In genomic region chr18:55500316-55501086, GRCh38 we compare ENCODE assay signal across 10 cellular contexts.
DNase-seq lines count a peak whose midpoint lies in the region; ATAC-seq, FAIRE-seq and TF ChIP-seq lines count a peak whose summit lies in the region.
"Had no signal": no experiment of that assay in that cellular context is flagged by ENCODE, and none has a peak within 500 bp of the region (broad histone marks: within the 10 kb centered on the region; RNA-seq: fewer than 3 reads in every experiment).

No MANE protein-coding gene starts in this region.

- 80% methylated on average over 1 of the region's 4 CpGs; no CpG with 5 or more reads in 1 of the 2 experiments for WGBS in mesodermal cell (ENCODE audit: insufficient coverage in 2 of 2), 2 experiments

- H3K36me3 ChIP-seq in ACC112 (ENCODE audit: insufficient read depth, low read length) (no peaks in the 10 kb centered on the region), Karpas-422 (ENCODE audit: insufficient read depth, low read length) (no peaks in the 10 kb centered on the region), mesodermal cell (ENCODE audit: control insufficient read depth, insufficient read depth, low read length) (peaks cover 6% of the 10 kb centered on the region)
- H3K36me3 ChIP-seq in CD8-positive, alpha-beta T cell (ENCODE audit: insufficient read depth, low read length) = no peaks in the 10 kb centered on the region

- POLR2A ChIA-PET in CD8-positive, alpha-beta T cell (lab: Charles Lee) = no interaction called here

- H3K4me1 ChIP-seq in ACC112 (ENCODE audit: control insufficient read depth, insufficient read depth, low read length, unreplicated experiment) (peaks cover 35% of the 10 kb centered on the region), Karpas-422 (ENCODE audit: low read length) (peaks cover 95% of the 10 kb centered on the region), mesodermal cell (ENCODE audit: control insufficient read depth, insufficient read depth, low read length, poor library complexity, severe bottlenecking) (peaks cover 40% of the 10 kb centered on the region)
- no peaks in the 10 kb centered on the region for H3K4me1 ChIP-seq in CD8-positive, alpha-beta T cell (ENCODE audit: insufficient read depth, low read length)

- no peak overlapping the region for H3K9ac ChIP-seq in Karpas-422 (ENCODE audit: low read length)

- TF ChIP-seq CTCF in CD8-positive, alpha-beta T cell (IDR thresholded peaks at IDR 0.05) = no peak

- intact Hi-C loops in CD8-positive, alpha-beta T cell (cut with DNase I, micrococcal nuclease) = no loop called here

- peak overlapping the region; percentile 12 for H3K4me2 ChIP-seq in Karpas-422 (ENCODE audit: low read depth, low read length, poor library complexity, severe bottlenecking)

- H3K27me3 Mint-ChIP-seq in CD8-positive, alpha-beta T cell (ENCODE audit: low read depth) = no peaks in the 10 kb centered on the region
- H3K27me3 Mint-ChIP-seq: effector memory CD8-positive, alpha-beta T cell; natural killer cell treated with Interleukin-12 subunit alpha and Interleukin-12 subunit beta and Interleukin-15 and Interleukin-18, amount 100 ng/mL, for 72 hours had no signal

- no peak for ATAC-seq in GM21367 (IDR thresholded peaks at IDR 0.05; ENCODE audit: unreplicated experiment)
- ATAC-seq in CD8-positive, alpha-beta T cell = no peak
- ATAC-seq: effector memory CD8-positive, alpha-beta T cell; natural killer cell treated with Interleukin-12 subunit alpha and Interleukin-12 subunit beta and Interleukin-15 and Interleukin-18, amount 100 ng/mL, for 72 hours had no signal

- H3K27ac Mint-ChIP-seq in CD8-positive, alpha-beta T cell = no peak overlapping the region
- H3K27ac Mint-ChIP-seq: effector memory CD8-positive, alpha-beta T cell; natural killer cell treated with Interleukin-12 subunit alpha and Interleukin-12 subunit beta and Interleukin-15 and Interleukin-18, amount 100 ng/mL, for 72 hours had no signal

- FAIRE-seq in frontal cortex (lab: Jason Lieb, UNC) = no peak

- no peaks in the 10 kb centered on the region for H3K36me3 Mint-ChIP-seq in CD8-positive, alpha-beta T cell
- H3K36me3 Mint-ChIP-seq: natural killer cell treated with Interleukin-12 subunit alpha and Interleukin-12 subunit beta and Interleukin-15 and Interleukin-18, amount 100 ng/mL, for 72 hours had no signal

- H3K27ac ChIP-seq in ACC112 (ENCODE audit: low read depth, low read length) (peak overlapping the region; percentile 84), Karpas-422 (ENCODE audit: low read length) (peak overlapping the region; percentile 38), mesodermal cell (ENCODE audit: low read depth, low read length, severe bottlenecking) (peak overlapping the region; percentile 83)
- no peak overlapping the region for H3K27ac ChIP-seq in CD8-positive, alpha-beta T cell (ENCODE audit: low read depth, low read length)

- no peaks in the 10 kb centered on the region for H3K27me3 ChIP-seq in ACC112 (ENCODE audit: insufficient read depth, low read length)
- H3K27me3 ChIP-seq in Karpas-422 (ENCODE audit: low read length) = no peaks in the 10 kb centered on the region
- H3K27me3 ChIP-seq in CD8-positive, alpha-beta T cell (ENCODE audit: insufficient read depth, low read length) = no peaks in the 10 kb centered on the region

- H3K9me3 ChIP-seq in Karpas-422 (ENCODE audit: low read length) = no peaks in the 10 kb centered on the region
- H3K9me3 ChIP-seq in mesodermal cell (ENCODE audit: control insufficient read depth, low read length) = no peaks in the 10 kb centered on the region
- H3K9me3 ChIP-seq in CD8-positive, alpha-beta T cell (ENCODE audit: low read length) = no peaks in the 10 kb centered on the region

- no peaks in the 10 kb centered on the region for H4K20me1 ChIP-seq in Karpas-422 (ENCODE audit: insufficient read depth, low read depth, low read length)

- H3K4me3 Mint-ChIP-seq in CD8-positive, alpha-beta T cell = no peak overlapping the region
- H3K4me3 Mint-ChIP-seq: effector memory CD8-positive, alpha-beta T cell; natural killer cell treated with Interleukin-12 subunit alpha and Interleukin-12 subunit beta and Interleukin-15 and Interleukin-18, amount 100 ng/mL, for 72 hours had no signal

- H3K4me3 ChIP-seq in ACC112 (ENCODE audit: low read depth, low read length) = peak overlapping the region; percentile 72
- H3K4me3 ChIP-seq in Karpas-422 (ENCODE audit: low read length) = no peak overlapping the region
- H3K4me3 ChIP-seq in mesodermal cell (ENCODE audit: extremely low read depth, insufficient read depth, low read length, poor library complexity, severe bottlenecking) = no peak overlapping the region
- H3K4me3 ChIP-seq in CD8-positive, alpha-beta T cell (ENCODE audit: low read depth, low read length) = no peak overlapping the region

- CTCF ChIA-PET in CD8-positive, alpha-beta T cell (lab: Charles Lee) = no interaction called here

- no peaks in the 10 kb centered on the region for H3K9me2 ChIP-seq in Karpas-422 (replicated peaks; ENCODE audit: insufficient read depth, low read length)

- H2AFZ ChIP-seq in ACC112 (ENCODE audit: low read length, unreplicated experiment) = peak overlapping the region; percentile 39
- no peak overlapping the region for H2AFZ ChIP-seq in Karpas-422 (ENCODE audit: low read length)

- DNase-seq in Karpas-422 = no peak
- peak; percentile 72 to 87 for DNase-seq in dermis microvascular lymphatic vessel endothelial cell (ENCODE audit: low read depth in 2 of 2)
- no peak for DNase-seq in frontal cortex (ENCODE audit: low spot score in 2 of 2)
- no peak for DNase-seq in HPDE6-E6E7 (ENCODE audit: extremely low spot score)
- DNase-seq in CD8-positive, alpha-beta T cell = no peak
- DNase-seq: effector memory CD8-positive, alpha-beta T cell had no signal

- H3K4me1 Mint-ChIP-seq in CD8-positive, alpha-beta T cell (ENCODE audit: low read depth) = peaks cover 2% of the 10 kb centered on the region

- no peaks in the 10 kb centered on the region for H3K9me3 Mint-ChIP-seq in CD8-positive, alpha-beta T cell
- H3K9me3 Mint-ChIP-seq: natural killer cell treated with Interleukin-12 subunit alpha and Interleukin-12 subunit beta and Interleukin-15 and Interleukin-18, amount 100 ng/mL, for 72 hours had no signal

- H3K79me2 ChIP-seq in ACC112 (ENCODE audit: control insufficient read depth, insufficient read depth, low read length, unreplicated experiment) = peaks cover 37% of the 10 kb centered on the region
- H3K79me2 ChIP-seq in Karpas-422 (ENCODE audit: low read length) = peaks cover 91% of the 10 kb centered on the region

Comparison
In these comparisons a context has a peak if more than half of its experiments do, and no peak if none do; other contexts are left out.
1. DNase-seq: peak in dermis microvascular lymphatic vessel endothelial cell (2 of 2); none in Karpas-422 (single experiment), frontal cortex (0 of 2), HPDE6-E6E7 (single experiment) and CD8-positive, alpha-beta T cell (0 of 7).